7 cellular contexts compared by ENCODE assay signal in the genomic region with DNA sequence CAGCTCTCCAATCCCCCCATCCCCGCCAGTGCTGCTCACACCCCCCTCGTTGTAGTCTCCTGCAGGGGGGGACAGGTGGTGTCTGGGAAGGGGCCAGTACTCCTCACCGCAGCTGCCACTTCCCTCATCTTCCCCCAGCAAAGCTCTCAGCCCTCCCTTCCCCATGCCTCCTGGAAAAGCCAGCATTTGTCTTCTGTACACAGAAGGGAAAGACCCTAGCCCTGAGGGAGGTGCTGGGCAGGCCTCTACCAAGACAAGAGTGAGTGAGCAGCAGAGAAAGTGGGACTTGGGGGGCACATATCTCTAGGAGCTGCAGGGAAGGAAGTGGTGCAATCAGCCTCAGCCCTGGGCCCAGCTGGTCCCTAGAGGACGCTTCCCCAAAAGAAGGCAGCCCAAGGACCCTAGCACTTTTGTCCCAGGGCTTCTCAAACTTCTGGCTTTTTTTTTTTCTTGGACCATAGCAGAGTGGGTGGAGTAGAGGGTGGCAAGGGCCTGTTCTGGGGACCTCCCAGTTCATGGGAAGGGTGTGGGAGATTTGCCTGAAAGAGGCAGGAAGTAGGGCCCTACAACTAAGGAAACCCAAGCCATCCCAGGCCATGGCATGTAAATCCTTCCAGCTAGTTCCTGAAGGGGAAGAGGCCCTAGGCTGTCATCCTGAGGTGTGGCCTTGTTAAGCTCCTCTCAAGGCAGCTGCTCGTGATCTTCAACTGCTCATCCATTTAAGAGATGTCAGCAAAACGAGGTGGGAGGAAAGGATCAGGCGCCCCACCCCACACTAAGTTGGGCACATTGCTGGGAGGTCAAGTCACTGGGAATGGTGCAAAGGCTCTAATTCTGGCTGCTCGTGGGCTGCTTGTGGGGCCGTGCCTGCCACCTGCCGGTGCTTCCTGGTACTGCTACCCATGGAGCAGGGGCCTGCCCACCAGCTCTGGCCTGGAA. TPM values are rescaled to one million over a fixed set of nuclear protein-coding genes. Genes with fewer than 3 reads are reported as not detected.
A peak's percentile ranks its signal among the peaks of the same experiment; 100 is the strongest.
DNase-seq lines count a peak whose midpoint lies in the region; ATAC-seq and TF ChIP-seq lines count a peak whose summit lies in the region.

No MANE protein-coding gene starts in this region.

- TF ChIP-seq CTCF in LNCaP clone FGC (IDR thresholded peaks at IDR 0.05; ENCODE audit: control insufficient read depth, extremely low read depth, insufficient read depth) = peak; percentile 76
- peak; percentile 98 to 99 for TF ChIP-seq CTCF in right atrium auricular region (IDR thresholded peaks at IDR 0.05)
- TF ChIP-seq CTCF in retinal pigment epithelial cell (conservative IDR thresholded peaks at IDR 0.05; ENCODE audit: low read depth, low read length) = peak; percentile 99

- peaks cover 36% of the 10 kb centered on the region for H3K36me3 ChIP-seq in right atrium auricular region

- H3K27me3 ChIP-seq in right atrium auricular region = no peaks in the 10 kb centered on the region

- H3K27ac ChIP-seq in angular gyrus (ENCODE audit: low read depth, low read length) = peak overlapping the region; percentile 14
- peak overlapping the region; percentile 73 to 83 for H3K27ac ChIP-seq in right atrium auricular region

- ATAC-seq in GM18511 (IDR thresholded peaks at IDR 0.05; ENCODE audit: unreplicated experiment) = no peak

- DNase-seq in GM03348 (ENCODE audit: low spot score) = peak; percentile 91
- DNase-seq in LNCaP clone FGC (ENCODE audit: low read depth) = no peak
- DNase-seq in T-helper 2 cell = peak; percentile 61 to 71 (median 67)
- DNase-seq in right atrium auricular region (ENCODE audit: low spot score) = peak; percentile 90
- DNase-seq in retinal pigment epithelial cell (ENCODE audit: low read depth) = no peak

- no peaks in the 10 kb centered on the region for H3K9me3 ChIP-seq in right atrium auricular region

- peaks cover 0 to 37% of the 10 kb centered on the region in 2 donors for H3K4me1 ChIP-seq in right atrium auricular region

- H3K4me3 ChIP-seq in LNCaP clone FGC (ENCODE audit: low read depth, low read length) (no peak overlapping the region), right atrium auricular region (no peak overlapping the region), retinal pigment epithelial cell (ENCODE audit: low read length) (no peak overlapping the region)

RNA-seq across cellular contexts. Expression of gene ZC3H12A, which starts 12.6 kb away (rescaled TPM):
- 10 to 100 TPM in 1 of 2 donors, 1 to 10 TPM in 1; 9.4 to 13.5 TPM for total RNA-seq in right atrium auricular region

RNA-seq across cellular contexts. Expression of gene MEAF6, which starts 27.6 kb away (rescaled TPM):
- total RNA-seq in right atrium auricular region = 10 to 100 TPM; 50.4 to 61.0 TPM

Comparison
In these comparisons a context has a peak if more than half of its experiments do, and no peak if none do; other contexts are left out.
1. DNase-seq: peak in GM03348 (single experiment), T-helper 2 cell (5 of 5) and right atrium auricular region (single experiment); none in LNCaP clone FGC (single experiment) and retinal pigment epithelial cell (single experiment).
2. Peak in every context shown above with its lines, with median percentiles within 50 percentile points of each other: CTCF ChIP-seq.